8 cellular contexts compared by ENCODE assay signal in genomic region chr1:155167166-155168104, GRCh38. TPM values are rescaled to one million over a fixed set of nuclear protein-coding genes. Genes with fewer than 3 reads are reported as not detected.
DNase-seq lines count a peak whose midpoint lies in the region; ATAC-seq and TF ChIP-seq lines count a peak whose summit lies in the region.

No MANE protein-coding gene starts in this region.

- H3K4me3 Mint-ChIP-seq in osteocyte (ENCODE audit: unreplicated experiment) = peak overlapping the region; percentile 58

- H3K36me3 Mint-ChIP-seq in activated naive CD4-positive, alpha-beta T cell treated with anti-CD3 and anti-CD28 coated beads, Interleukin-2, amount 50 U/mL, for 72 hours = peaks cover 6% of the 10 kb centered on the region in 2 donors
- H3K36me3 Mint-ChIP-seq in osteocyte (ENCODE audit: unreplicated experiment) = peaks cover 11% of the 10 kb centered on the region

- no peaks in the 10 kb centered on the region for H3K9me3 Mint-ChIP-seq in activated naive CD4-positive, alpha-beta T cell treated with anti-CD3 and anti-CD28 coated beads, Interleukin-2, amount 50 U/mL, for 72 hours
- H3K9me3 Mint-ChIP-seq in osteocyte (ENCODE audit: unreplicated experiment) = no peaks in the 10 kb centered on the region

- peak overlapping the region in 1 of 2 donors; percentile 72 for H3K27ac Mint-ChIP-seq in activated naive CD4-positive, alpha-beta T cell treated with anti-CD3 and anti-CD28 coated beads, Interleukin-2, amount 50 U/mL, for 72 hours
- peak overlapping the region; percentile 65 for H3K27ac Mint-ChIP-seq in osteocyte (ENCODE audit: unreplicated experiment)

- H3K27me3 Mint-ChIP-seq in osteocyte (ENCODE audit: unreplicated experiment) = no peaks in the 10 kb centered on the region

- DNase-seq in NCI-H1105 treated with DMSO at 0.1 percent for 48 hours (lab: John Stamatoyannopoulos, UW) (peak; percentile 88), SKM-1 (lab: John Stamatoyannopoulos, UW; ENCODE audit: unreplicated experiment) (peak; percentile 92), glomerular visceral epithelial cell (ENCODE audit: extremely low spot score) (peak; percentile 85), osteocyte (ENCODE audit: extremely low spot score, unreplicated experiment) (peak; percentile 94)
- peak; percentile 84 to 89 for DNase-seq in activated naive CD4-positive, alpha-beta T cell treated with anti-CD3 and anti-CD28 coated beads, Interleukin-2, amount 50 U/mL, for 72 hours (ENCODE audit: low spot score in 2 of 2)

- ATAC-seq in GM18861 (IDR thresholded peaks at IDR 0.05; ENCODE audit: unreplicated experiment) = peak; percentile 44
- peak; percentile 78 to 83 for ATAC-seq in activated naive CD4-positive, alpha-beta T cell treated with anti-CD3 and anti-CD28 coated beads, Interleukin-2, amount 50 U/mL, for 72 hours

- TF ChIP-seq CTCF in 22Rv1 (IDR thresholded peaks at IDR 0.05) = peak; percentile 98
- TF ChIP-seq CTCF in osteocyte (IDR thresholded peaks at IDR 0.05) = peak; percentile 85

- H3K27ac ChIP-seq in 22Rv1 (no peak overlapping the region), temporal lobe (ENCODE audit: low read depth, low read length) (peak overlapping the region; percentile 88)

- H3K4me1 Mint-ChIP-seq in osteocyte (ENCODE audit: unreplicated experiment) = peaks cover 16% of the 10 kb centered on the region

RNA-seq across cellular contexts. Expression of gene KRTCAP2, which starts 5.7 kb away (rescaled TPM):
- 100 to 1,000 TPM; 106 to 162 TPM for total RNA-seq in activated naive CD4-positive, alpha-beta T cell treated with anti-CD3 and anti-CD28 coated beads, Interleukin-2, amount 50 U/mL, for 72 hours
- total RNA-seq in osteocyte (190 and 201 TPM in 2 replicates), temporal lobe (21.4 TPM)

RNA-seq across cellular contexts. Expression of gene TRIM46, which starts 6.2 kb away (rescaled TPM):
- 10 to 100 TPM in 1 of 2 donors, 1 to 10 TPM in 1; 6.8 to 15.2 TPM for total RNA-seq in activated naive CD4-positive, alpha-beta T cell treated with anti-CD3 and anti-CD28 coated beads, Interleukin-2, amount 50 U/mL, for 72 hours
- 6.1 and 7.7 TPM in 2 replicates for total RNA-seq in osteocyte
- total RNA-seq in temporal lobe = 18.9 TPM

RNA-seq across cellular contexts. Expression of gene DPM3, which starts 27.1 kb away (rescaled TPM):
- 10 to 100 TPM; 26.4 to 40.8 TPM for total RNA-seq in activated naive CD4-positive, alpha-beta T cell treated with anti-CD3 and anti-CD28 coated beads, Interleukin-2, amount 50 U/mL, for 72 hours
- total RNA-seq in osteocyte (61.3 and 64.4 TPM in 2 replicates), temporal lobe (14.3 TPM)

RNA-seq across cellular contexts. Expression of gene SLC50A1, which starts 31.8 kb away (rescaled TPM):
- total RNA-seq in activated naive CD4-positive, alpha-beta T cell treated with anti-CD3 and anti-CD28 coated beads, Interleukin-2, amount 50 U/mL, for 72 hours = 10 to 100 TPM; 47.4 to 49.4 TPM
- total RNA-seq in osteocyte (26.5 and 26.6 TPM in 2 replicates), temporal lobe (5.2 TPM)

RNA-seq across cellular contexts. Expression of gene EFNA1, which starts 39.8 kb away (rescaled TPM):
- 1 to 10 TPM in 1 of 2 donors, under 1 TPM in 1; 0.68 to 1.6 TPM for total RNA-seq in activated naive CD4-positive, alpha-beta T cell treated with anti-CD3 and anti-CD28 coated beads, Interleukin-2, amount 50 U/mL, for 72 hours
- total RNA-seq in osteocyte = 29.3 and 31.3 TPM in 2 replicates
- total RNA-seq in temporal lobe = 2.7 TPM
